ENCODE assay signal across 1 cellular context in the genomic region with DNA sequence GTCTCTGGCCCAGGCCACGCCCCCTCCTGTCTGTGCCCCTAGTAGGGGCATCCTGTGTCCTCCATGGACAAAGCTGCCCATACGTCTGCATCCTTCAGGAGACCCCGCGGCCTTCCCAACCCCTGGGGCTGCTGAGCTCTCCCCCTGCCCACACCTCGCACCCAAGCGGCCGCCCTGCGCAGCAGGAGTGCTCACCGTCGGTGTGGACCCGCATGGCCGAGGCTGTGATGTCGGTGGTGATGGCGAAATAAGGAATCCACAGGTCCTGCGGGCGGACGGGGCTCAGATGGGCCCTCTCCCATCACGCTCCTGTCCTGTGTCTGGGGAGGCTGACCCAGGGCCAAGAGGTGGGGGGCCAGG.
TF ChIP-seq lines count a peak whose summit lies in the region.

No MANE protein-coding gene starts in this region.

TF ChIP-seq in HepG2, 621 proteins besides CTCF, POLR2A, EP300 and RAD21:
- TF ChIP-seq ZNF350 (CRISPR knock-in tag; IDR thresholded peaks at IDR 0.05; ENCODE audit: borderline replicate concordance, low read depth) = 0 out of 2 replicates have a peak, but pooled peaks have one; percentile 28
- no peak for TF ChIP-seq PHF8 (CRISPR knock-in tag; IDR thresholded peaks at IDR 0.05)
- TF ChIP-seq ZNF207 (IDR thresholded peaks at IDR 0.05; ENCODE audit: borderline replicate concordance) = no peak
- TF ChIP-seq ZSCAN31 (CRISPR knock-in tag; IDR thresholded peaks at IDR 0.05; ENCODE audit: low read depth) = no peak
- no peak for TF ChIP-seq ZNF251 (CRISPR knock-in tag; IDR thresholded peaks at IDR 0.05)
- TF ChIP-seq, protein P1, sequence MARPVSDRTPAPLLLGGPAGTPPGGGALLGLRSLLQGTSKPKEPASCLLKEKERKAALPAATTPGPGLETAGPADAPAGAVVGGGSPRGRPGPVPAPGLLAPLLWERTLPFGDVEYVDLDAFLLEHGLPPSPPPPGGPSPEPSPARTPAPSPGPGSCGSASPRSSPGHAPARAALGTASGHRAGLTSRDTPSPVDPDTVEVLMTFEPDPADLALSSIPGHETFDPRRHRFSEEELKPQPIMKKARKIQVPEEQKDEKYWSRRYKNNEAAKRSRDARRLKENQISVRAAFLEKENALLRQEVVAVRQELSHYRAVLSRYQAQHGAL (CRISPR knock-in tag; IDR thresholded peaks at IDR 0.05; ENCODE audit: not compliant biosample characterization) = no peak
- 0 out of 2 replicates have a peak, but pooled peaks have one; percentile 49 for TF ChIP-seq ZBTB7A (CRISPR knock-in tag; IDR thresholded peaks at IDR 0.05)
- TF ChIP-seq ZBTB20 (CRISPR knock-in tag; IDR thresholded peaks at IDR 0.05; ENCODE audit: borderline replicate concordance, low read depth) = no peak
- TF ChIP-seq, protein P2, sequence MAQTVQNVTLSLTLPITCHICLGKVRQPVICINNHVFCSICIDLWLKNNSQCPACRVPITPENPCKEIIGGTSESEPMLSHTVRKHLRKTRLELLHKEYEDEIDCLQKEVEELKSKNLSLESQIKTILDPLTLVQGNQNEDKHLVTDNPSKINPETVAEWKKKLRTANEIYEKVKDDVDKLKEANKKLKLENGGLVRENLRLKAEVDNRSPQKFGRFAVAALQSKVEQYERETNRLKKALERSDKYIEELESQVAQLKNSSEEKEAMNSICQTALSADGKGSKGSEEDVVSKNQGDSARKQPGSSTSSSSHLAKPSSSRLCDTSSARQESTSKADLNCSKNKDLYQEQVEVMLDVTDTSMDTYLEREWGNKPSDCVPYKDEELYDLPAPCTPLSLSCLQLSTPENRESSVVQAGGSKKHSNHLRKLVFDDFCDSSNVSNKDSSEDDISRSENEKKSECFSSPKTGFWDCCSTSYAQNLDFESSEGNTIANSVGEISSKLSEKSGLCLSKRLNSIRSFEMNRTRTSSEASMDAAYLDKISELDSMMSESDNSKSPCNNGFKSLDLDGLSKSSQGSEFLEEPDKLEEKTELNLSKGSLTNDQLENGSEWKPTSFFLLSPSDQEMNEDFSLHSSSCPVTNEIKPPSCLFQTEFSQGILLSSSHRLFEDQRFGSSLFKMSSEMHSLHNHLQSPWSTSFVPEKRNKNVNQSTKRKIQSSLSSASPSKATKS (CRISPR knock-in tag; IDR thresholded peaks at IDR 0.05) = no peak
- TF ChIP-seq ZNF564 (CRISPR knock-in tag; IDR thresholded peaks at IDR 0.05) = no peak
- TF ChIP-seq, protein P3, sequence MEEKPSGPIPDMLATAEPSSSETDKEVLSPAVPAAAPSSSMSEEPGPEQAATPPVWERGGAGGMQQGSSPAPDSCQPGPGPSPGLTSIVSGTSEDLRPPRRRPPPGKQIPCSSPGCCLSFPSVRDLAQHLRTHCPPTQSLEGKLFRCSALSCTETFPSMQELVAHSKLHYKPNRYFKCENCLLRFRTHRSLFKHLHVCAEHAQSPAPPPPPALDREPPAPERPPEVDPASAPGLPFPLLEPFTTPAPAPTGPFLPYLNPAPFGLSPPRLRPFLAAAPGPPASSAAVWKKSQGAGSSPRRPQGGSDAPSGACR (CRISPR knock-in tag; IDR thresholded peaks at IDR 0.05) = 0 out of 2 replicates have a peak, but pooled peaks have one; percentile 9
- no peak for TF ChIP-seq MED8 (CRISPR knock-in tag; IDR thresholded peaks at IDR 0.05; ENCODE audit: insufficient replicate concordance)
- no peak for TF ChIP-seq TCF12 (IDR thresholded peaks at IDR 0.05)
- no peak for TF ChIP-seq TCF12 (CRISPR knock-in tag; IDR thresholded peaks at IDR 0.05)
- TF ChIP-seq, protein P4, sequence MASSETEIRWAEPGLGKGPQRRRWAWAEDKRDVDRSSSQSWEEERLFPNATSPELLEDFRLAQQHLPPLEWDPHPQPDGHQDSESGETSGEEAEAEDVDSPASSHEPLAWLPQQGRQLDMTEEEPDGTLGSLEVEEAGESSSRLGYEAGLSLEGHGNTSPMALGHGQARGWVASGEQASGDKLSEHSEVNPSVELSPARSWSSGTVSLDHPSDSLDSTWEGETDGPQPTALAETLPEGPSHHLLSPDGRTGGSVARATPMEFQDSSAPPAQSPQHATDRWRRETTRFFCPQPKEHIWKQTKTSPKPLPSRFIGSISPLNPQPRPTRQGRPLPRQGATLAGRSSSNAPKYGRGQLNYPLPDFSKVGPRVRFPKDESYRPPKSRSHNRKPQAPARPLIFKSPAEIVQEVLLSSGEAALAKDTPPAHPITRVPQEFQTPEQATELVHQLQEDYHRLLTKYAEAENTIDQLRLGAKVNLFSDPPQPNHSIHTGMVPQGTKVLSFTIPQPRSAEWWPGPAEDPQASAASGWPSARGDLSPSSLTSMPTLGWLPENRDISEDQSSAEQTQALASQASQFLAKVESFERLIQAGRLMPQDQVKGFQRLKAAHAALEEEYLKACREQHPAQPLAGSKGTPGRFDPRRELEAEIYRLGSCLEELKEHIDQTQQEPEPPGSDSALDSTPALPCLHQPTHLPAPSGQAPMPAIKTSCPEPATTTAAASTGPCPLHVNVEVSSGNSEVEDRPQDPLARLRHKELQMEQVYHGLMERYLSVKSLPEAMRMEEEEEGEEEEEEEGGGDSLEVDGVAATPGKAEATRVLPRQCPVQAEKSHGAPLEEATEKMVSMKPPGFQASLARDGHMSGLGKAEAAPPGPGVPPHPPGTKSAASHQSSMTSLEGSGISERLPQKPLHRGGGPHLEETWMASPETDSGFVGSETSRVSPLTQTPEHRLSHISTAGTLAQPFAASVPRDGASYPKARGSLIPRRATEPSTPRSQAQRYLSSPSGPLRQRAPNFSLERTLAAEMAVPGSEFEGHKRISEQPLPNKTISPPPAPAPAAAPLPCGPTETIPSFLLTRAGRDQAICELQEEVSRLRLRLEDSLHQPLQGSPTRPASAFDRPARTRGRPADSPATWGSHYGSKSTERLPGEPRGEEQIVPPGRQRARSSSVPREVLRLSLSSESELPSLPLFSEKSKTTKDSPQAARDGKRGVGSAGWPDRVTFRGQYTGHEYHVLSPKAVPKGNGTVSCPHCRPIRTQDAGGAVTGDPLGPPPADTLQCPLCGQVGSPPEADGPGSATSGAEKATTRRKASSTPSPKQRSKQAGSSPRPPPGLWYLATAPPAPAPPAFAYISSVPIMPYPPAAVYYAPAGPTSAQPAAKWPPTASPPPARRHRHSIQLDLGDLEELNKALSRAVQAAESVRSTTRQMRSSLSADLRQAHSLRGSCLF (CRISPR knock-in tag; IDR thresholded peaks at IDR 0.05; ENCODE audit: borderline replicate concordance) = no peak
- TF ChIP-seq MAZ (IDR thresholded peaks at IDR 0.05; ENCODE audit: borderline replicate concordance, low read depth, low read length) = no peak
- TF ChIP-seq MAZ (CRISPR knock-in tag; IDR thresholded peaks at IDR 0.05; ENCODE audit: low read depth) = 0 out of 2 replicates have a peak, but pooled peaks have one; percentile 43
- TF ChIP-seq ZNF776 (CRISPR knock-in tag; IDR thresholded peaks at IDR 0.05) = 0 out of 2 replicates have a peak, but pooled peaks have one; percentile 4
- TF ChIP-seq ZBTB38 (CRISPR knock-in tag; IDR thresholded peaks at IDR 0.05) = peak; percentile 100
- TF ChIP-seq, protein P5, sequence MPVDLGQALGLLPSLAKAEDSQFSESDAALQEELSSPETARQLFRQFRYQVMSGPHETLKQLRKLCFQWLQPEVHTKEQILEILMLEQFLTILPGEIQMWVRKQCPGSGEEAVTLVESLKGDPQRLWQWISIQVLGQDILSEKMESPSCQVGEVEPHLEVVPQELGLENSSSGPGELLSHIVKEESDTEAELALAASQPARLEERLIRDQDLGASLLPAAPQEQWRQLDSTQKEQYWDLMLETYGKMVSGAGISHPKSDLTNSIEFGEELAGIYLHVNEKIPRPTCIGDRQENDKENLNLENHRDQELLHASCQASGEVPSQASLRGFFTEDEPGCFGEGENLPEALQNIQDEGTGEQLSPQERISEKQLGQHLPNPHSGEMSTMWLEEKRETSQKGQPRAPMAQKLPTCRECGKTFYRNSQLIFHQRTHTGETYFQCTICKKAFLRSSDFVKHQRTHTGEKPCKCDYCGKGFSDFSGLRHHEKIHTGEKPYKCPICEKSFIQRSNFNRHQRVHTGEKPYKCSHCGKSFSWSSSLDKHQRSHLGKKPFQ (CRISPR knock-in tag; IDR thresholded peaks at IDR 0.05; ENCODE audit: insufficient replicate concordance) = no peak
- TF ChIP-seq, protein P6, sequence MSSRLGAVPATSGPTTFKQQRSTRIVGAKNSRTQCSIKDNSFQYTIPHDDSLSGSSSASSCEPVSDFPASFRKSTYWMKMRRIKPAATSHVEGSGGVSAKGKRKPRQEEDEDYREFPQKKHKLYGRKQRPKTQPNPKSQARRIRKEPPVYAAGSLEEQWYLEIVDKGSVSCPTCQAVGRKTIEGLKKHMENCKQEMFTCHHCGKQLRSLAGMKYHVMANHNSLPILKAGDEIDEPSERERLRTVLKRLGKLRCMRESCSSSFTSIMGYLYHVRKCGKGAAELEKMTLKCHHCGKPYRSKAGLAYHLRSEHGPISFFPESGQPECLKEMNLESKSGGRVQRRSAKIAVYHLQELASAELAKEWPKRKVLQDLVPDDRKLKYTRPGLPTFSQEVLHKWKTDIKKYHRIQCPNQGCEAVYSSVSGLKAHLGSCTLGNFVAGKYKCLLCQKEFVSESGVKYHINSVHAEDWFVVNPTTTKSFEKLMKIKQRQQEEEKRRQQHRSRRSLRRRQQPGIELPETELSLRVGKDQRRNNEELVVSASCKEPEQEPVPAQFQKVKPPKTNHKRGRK (CRISPR knock-in tag; IDR thresholded peaks at IDR 0.05) = 0 out of 2 replicates have a peak, but pooled peaks have one; percentile 67
- TF ChIP-seq GTF2F1 (IDR thresholded peaks at IDR 0.05; ENCODE audit: low read length) = no peak
- TF ChIP-seq ONECUT2 (CRISPR knock-in tag; IDR thresholded peaks at IDR 0.05) = no peak
- 0 out of 2 replicates have a peak, but pooled peaks have one; percentile 39 for TF ChIP-seq ZNF713 (CRISPR knock-in tag; IDR thresholded peaks at IDR 0.05)
- TF ChIP-seq PRPF4 (IDR thresholded peaks at IDR 0.05; ENCODE audit: low read depth, low read length, poor library complexity, severe bottlenecking) = peak; percentile 65
- TF ChIP-seq, protein P7, sequence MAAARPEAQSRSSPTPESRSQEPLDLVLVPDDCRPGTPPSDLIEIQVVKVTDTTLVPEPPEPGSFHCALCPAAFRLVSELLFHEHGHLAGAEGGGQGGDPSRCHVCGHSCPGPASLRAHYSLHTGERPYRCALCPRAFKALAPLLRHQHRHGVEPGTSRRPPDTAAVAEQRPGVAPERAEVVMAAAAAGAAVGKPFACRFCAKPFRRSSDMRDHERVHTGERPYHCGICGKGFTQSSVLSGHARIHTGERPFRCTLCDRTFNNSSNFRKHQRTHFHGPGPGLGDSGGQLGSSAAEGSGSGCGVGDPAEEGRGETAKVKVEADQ (CRISPR knock-in tag; IDR thresholded peaks at IDR 0.05; ENCODE audit: borderline replicate concordance) = 0 out of 2 replicates have a peak, but pooled peaks have one; percentile 44
- 0 out of 2 replicates have a peak, but pooled peaks have one; percentile 11 for TF ChIP-seq ZNF446 (CRISPR knock-in tag; IDR thresholded peaks at IDR 0.05)
- no peak for TF ChIP-seq ISX (CRISPR knock-in tag; conservative IDR thresholded peaks at IDR 0.05)
- TF ChIP-seq, protein P8, sequence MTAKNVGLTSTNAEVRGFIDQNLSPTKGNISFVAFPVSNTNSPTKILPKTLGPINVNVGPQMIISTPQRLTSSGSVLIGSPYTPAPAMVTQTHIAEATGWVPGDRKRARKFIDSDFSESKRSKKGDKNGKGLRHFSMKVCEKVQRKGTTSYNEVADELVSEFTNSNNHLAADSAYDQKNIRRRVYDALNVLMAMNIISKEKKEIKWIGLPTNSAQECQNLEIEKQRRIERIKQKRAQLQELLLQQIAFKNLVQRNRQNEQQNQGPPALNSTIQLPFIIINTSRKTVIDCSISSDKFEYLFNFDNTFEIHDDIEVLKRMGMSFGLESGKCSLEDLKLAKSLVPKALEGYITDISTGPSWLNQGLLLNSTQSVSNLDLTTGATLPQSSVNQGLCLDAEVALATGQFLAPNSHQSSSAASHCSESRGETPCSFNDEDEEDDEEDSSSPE (CRISPR knock-in tag; IDR thresholded peaks at IDR 0.05) = no peak
- TF ChIP-seq SP4 (CRISPR knock-in tag; IDR thresholded peaks at IDR 0.05) = no peak
- no peak for TF ChIP-seq NFE2L2 (IDR thresholded peaks at IDR 0.05; ENCODE audit: low read length)
- no peak for TF ChIP-seq SRSF4 (IDR thresholded peaks at IDR 0.05; ENCODE audit: low read depth, low read length, poor library complexity, severe bottlenecking)
- TF ChIP-seq ZKSCAN5 (CRISPR knock-in tag; IDR thresholded peaks at IDR 0.05) = no peak
